Comparison of ENCODE assay signal across 2 cellular contexts in genomic region chr2:100807707-100808106, GRCh38.
A peak's percentile ranks its signal among the peaks of the same experiment; 100 is the strongest.
TF ChIP-seq lines count a peak whose summit lies in the region.

No MANE protein-coding gene starts in this region.

TF ChIP-seq in liver, 16 proteins besides CTCF, POLR2A, EP300 and RAD21:
- TF ChIP-seq ZBTB33 (IDR thresholded peaks at IDR 0.05) (no peak), TAF1 (conservative IDR thresholded peaks at IDR 0.05) (no peak), HNF4A (conservative IDR thresholded peaks at IDR 0.05) (peak; percentile 27 to 52), RXRA (IDR thresholded peaks at IDR 0.05) (peak; percentile 64 to 70), YY1 (IDR thresholded peaks at IDR 0.05) (no peak), MAX (IDR thresholded peaks at IDR 0.05) (no peak), ATF3 (IDR thresholded peaks at IDR 0.05) (no peak), REST (IDR thresholded peaks at IDR 0.05) (no peak), JUND (IDR thresholded peaks at IDR 0.05) (no peak), NR2F2 (IDR thresholded peaks at IDR 0.05) (no peak)

TF ChIP-seq in HepG2, 621 proteins besides CTCF, POLR2A, EP300 and RAD21 (continued from another document):
- TF ChIP-seq NBN (conservative IDR thresholded peaks at IDR 0.05) = no peak
- no peak for TF ChIP-seq SIN3B (IDR thresholded peaks at IDR 0.05; ENCODE audit: low read length)
- no peak for TF ChIP-seq HINFP (CRISPR knock-in tag; IDR thresholded peaks at IDR 0.05; ENCODE audit: low read depth)
- TF ChIP-seq ETS1 (CRISPR knock-in tag; IDR thresholded peaks at IDR 0.05) = no peak
- TF ChIP-seq ZNF124 (CRISPR knock-in tag; IDR thresholded peaks at IDR 0.05) = no peak
- TF ChIP-seq ZNF772 (CRISPR knock-in tag; IDR thresholded peaks at IDR 0.05) = no peak
- TF ChIP-seq ZBTB10 (CRISPR knock-in tag; IDR thresholded peaks at IDR 0.05; ENCODE audit: borderline replicate concordance) = no peak
- TF ChIP-seq RNF2 (conservative IDR thresholded peaks at IDR 0.05; ENCODE audit: low read depth) = no peak
- no peak for TF ChIP-seq ZBTB7B (CRISPR knock-in tag; IDR thresholded peaks at IDR 0.05)
- no peak for TF ChIP-seq REL (CRISPR knock-in tag; conservative IDR thresholded peaks at IDR 0.05)
- no peak for TF ChIP-seq ZNF329 (CRISPR knock-in tag; IDR thresholded peaks at IDR 0.05; ENCODE audit: low read depth)
- no peak for TF ChIP-seq KDM4B (CRISPR knock-in tag; IDR thresholded peaks at IDR 0.05)
- no peak for TF ChIP-seq AKAP8 (CRISPR knock-in tag; IDR thresholded peaks at IDR 0.05)
TF ChIP-seq in HepG2: peak in this region for 0.
